In the genomic region with DNA sequence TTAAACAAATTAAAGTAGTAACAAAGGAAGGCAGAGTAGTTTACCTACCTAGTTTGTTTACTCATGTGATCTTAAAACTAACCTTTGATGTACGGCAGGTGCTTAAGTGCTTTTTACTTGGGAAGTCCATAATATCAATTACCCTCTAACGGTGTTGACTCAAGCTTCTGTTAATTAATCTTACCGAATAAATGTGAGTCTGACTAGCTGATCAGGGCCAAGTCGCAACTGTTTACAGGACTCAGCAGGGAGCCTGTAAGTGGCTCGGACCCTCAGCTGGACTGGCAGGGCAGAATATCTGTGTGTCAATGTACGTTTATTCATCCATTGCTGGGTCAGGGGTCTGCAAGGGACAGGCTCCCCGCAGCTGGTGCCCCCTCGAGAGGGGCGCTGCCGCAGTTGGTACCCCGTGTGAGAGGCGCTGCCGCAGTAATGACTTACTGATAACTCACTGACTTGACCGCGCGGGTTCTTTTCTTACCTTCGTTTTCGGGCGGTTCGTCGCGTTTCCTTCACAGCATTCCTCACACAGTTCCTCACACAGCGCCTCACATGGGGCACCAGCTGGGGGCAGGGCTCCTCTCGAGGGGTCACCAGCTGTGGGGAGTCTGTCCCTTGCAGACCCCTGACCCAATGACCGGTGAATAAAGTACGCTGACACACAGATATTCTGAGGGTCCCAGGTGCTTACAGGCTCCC, we compare ENCODE assay signal across 8 cellular contexts. TPM values are rescaled to one million over a fixed set of nuclear protein-coding genes. Genes with fewer than 3 reads are reported as not detected.
DNase-seq lines count a peak whose midpoint lies in the region; ATAC-seq, FAIRE-seq and TF ChIP-seq lines count a peak whose summit lies in the region.

No MANE protein-coding gene starts in this region.

- TF ChIP-seq CTCF in BJ (IDR thresholded peaks at IDR 0.05; ENCODE audit: insufficient read depth, low read depth, low read length) (no peak), gastroesophageal sphincter (IDR thresholded peaks at IDR 0.05) (no peak), ovary (IDR thresholded peaks at IDR 0.05) (no peak)

- peak overlapping the region; percentile 51 for H3K4me3 ChIP-seq in BJ (ENCODE audit: low read depth, low read length)
- peak overlapping the region; percentile 3 to 51 for H3K4me3 ChIP-seq in gastroesophageal sphincter
- peak overlapping the region; percentile 52 for H3K4me3 ChIP-seq in ovary

- CTCF ChIA-PET in BJ (lab: Yijun Ruan, JAX): interaction anchor here (0.6 to 8.5 kb wide), 15 partner anchors 9 to 109 kb away, joined by 3 to 84 read pairs (median 4); a partner anchor contains a TSS

- ATAC-seq in GM21360 (IDR thresholded peaks at IDR 0.05; ENCODE audit: unreplicated experiment) (peak; percentile 29), gastroesophageal sphincter (peak; percentile 41)

- DNase-seq in BJ (ENCODE audit: low read depth): no peak
- DNase-seq in NCI-H1417 treated with DMSO at 0.1 percent for 48 hours (lab: John Stamatoyannopoulos, UW): peak; percentile 81
- peak; percentile 55 for DNase-seq in activated CD8-positive, alpha-beta memory T cell treated with anti-CD3 and anti-CD28 coated beads, Interleukin-2, amount 50 U/mL, for 48 hours
- DNase-seq in ovary: peak in 4 of 5 donors; percentile 34 to 44 (median 40)
- DNase-seq in urothelium cell line (ENCODE audit: low spot score): no peak
- DNase-seq in COLO829 (ENCODE audit: low spot score): no peak

- H3K27ac ChIP-seq in gastroesophageal sphincter: no peak overlapping the region
- H3K27ac ChIP-seq in ovary: no peak overlapping the region

- WGBS in gastroesophageal sphincter (ENCODE audit: low coverage in 1 of 2), 2 donors: 10% methylated on average over 14 to 18 of the region's 26 CpGs
- WGBS in ovary, 3 donors: 7 to 8% (median 8%) methylated on average over 26 of the region's 26 CpGs

- H3K27me3 ChIP-seq in BJ (ENCODE audit: control insufficient read depth, insufficient read depth, low read length) (no peaks in the 10 kb centered on the region; the same call in 1 of the 2 replicates), gastroesophageal sphincter (peaks cover 40% of the 10 kb centered on the region), ovary (no peaks in the 10 kb centered on the region)

- H3K36me3 ChIP-seq in BJ (ENCODE audit: control insufficient read depth, insufficient read depth, low read length) (no peaks in the 10 kb centered on the region), gastroesophageal sphincter (no peaks in the 10 kb centered on the region), ovary (no peaks in the 10 kb centered on the region)

- FAIRE-seq in urothelium cell line (lab: Jason Lieb, UNC): no peak

- TF ChIP-seq EP300 in gastroesophageal sphincter (IDR thresholded peaks at IDR 0.05): no peak
- no peak for TF ChIP-seq EP300 in ovary (IDR thresholded peaks at IDR 0.05)

- peaks cover 0 to 11% (median 0%) of the 10 kb centered on the region in 3 donors for H3K4me1 ChIP-seq in gastroesophageal sphincter
- no peaks in the 10 kb centered on the region for H3K4me1 ChIP-seq in ovary (ENCODE audit: insufficient read depth)

- intact Hi-C loops in ovary (cut with DNase I): loop anchor here in 3 of 4 donors (5.0 to 10.0 kb wide), 2 partner anchors 61 to 64 kb away; a partner anchor contains a TSS

- POLR2A ChIA-PET in BJ (lab: Charles Lee): no interaction called here

- no peak for TF ChIP-seq POLR2A in gastroesophageal sphincter (IDR thresholded peaks at IDR 0.05)
- no peak for TF ChIP-seq POLR2A in ovary (IDR thresholded peaks at IDR 0.05)

- H3K9me3 ChIP-seq in gastroesophageal sphincter (no peaks in the 10 kb centered on the region), ovary (no peaks in the 10 kb centered on the region)

RNA-seq across cellular contexts. Expression of a gene that starts 2.9 kb away (rescaled TPM):
- 0.91 and 2.0 TPM in 2 replicates for polyA plus RNA-seq in BJ (2011; rRNA removed)
- 0.28 and 0.77 TPM in 2 replicates for polyA minus RNA-seq in BJ (2011; rRNA and poly(A)+ RNA removed)
- under 1 TPM in 2 of 4 donors, not detected in 2; 0.12 to 0.81 TPM for total RNA-seq in gastroesophageal sphincter
- total RNA-seq in ovary: 10 to 100 TPM in 2 of 7 donors, 1 to 10 TPM in 4, not detected in 1; 4.1 to 15.0 (median 5.8) TPM
- 10 to 100 TPM in 1 of 2 donors, 1 to 10 TPM in 1; 3.8 to 32.2 TPM for polyA plus RNA-seq in ovary

Comparison
In these comparisons a context has a peak if more than half of its experiments do, and no peak if none do; other contexts are left out.
1. DNase-seq: peak in NCI-H1417 treated with DMSO at 0.1 percent for 48 hours (single experiment), activated CD8-positive, alpha-beta memory T cell treated with anti-CD3 and anti-CD28 coated beads, Interleukin-2, amount 50 U/mL, for 48 hours (single experiment) and ovary (4 of 5); none in BJ (single experiment), urothelium cell line (single experiment) and COLO829 (single experiment).
2. Peak in every context shown above with its lines, with median percentiles within 50 percentile points of each other: H3K4me3 ChIP-seq.